Comparison of ENCODE assay signal across 8 cellular contexts in genomic region chr6:6724319-6725119, GRCh38.
DNase-seq lines count a peak whose midpoint lies in the region; ATAC-seq and TF ChIP-seq lines count a peak whose summit lies in the region.

No MANE protein-coding gene starts in this region.

- peaks cover 6% of the 10 kb centered on the region; the same call in 1 of the 2 replicates for H3F3A ChIP-seq in GM23338 (replicated peaks; ENCODE audit: low read depth)

- peak; percentile 79 for ATAC-seq in GM23338
- no peak for ATAC-seq in GM19023 (IDR thresholded peaks at IDR 0.05; ENCODE audit: unreplicated experiment)

- H3K9me3 ChIP-seq in BE2C = no peaks in the 10 kb centered on the region
- no peaks in the 10 kb centered on the region for H3K9me3 ChIP-seq in endocrine pancreas (ENCODE audit: control insufficient read depth, low read length)
- H3K9me3 ChIP-seq in mesenchymal stem cell (ENCODE audit: control insufficient read depth, low read length) = no peaks in the 10 kb centered on the region

- WGBS in mesenchymal stem cell = 8% methylated on average over 33 of the region's 33 CpGs

- no peaks in the 10 kb centered on the region for H3K36me3 ChIP-seq in BE2C
- no peaks in the 10 kb centered on the region for H3K36me3 ChIP-seq in GM23338 (ENCODE audit: insufficient read depth)
- H3K36me3 ChIP-seq in endocrine pancreas (ENCODE audit: control insufficient read depth, insufficient read depth, low read length) = no peaks in the 10 kb centered on the region
- H3K36me3 ChIP-seq in mesenchymal stem cell (ENCODE audit: control insufficient read depth in 1 of 2, insufficient read depth in 2 of 2, low read depth in 1 of 2, low read length in 2 of 2) = no peaks in the 10 kb centered on the region

- H3K4me1 Mint-ChIP-seq in GM23338 = peaks cover 44% of the 10 kb centered on the region

- peak overlapping the region; percentile 69 to 77 for H3K4ac ChIP-seq in mesenchymal stem cell (ENCODE audit: low read depth in 1 of 2, low read length in 2 of 2)

- H3K27ac ChIP-seq in GM23338 (ENCODE audit: low read depth) (peak overlapping the region; percentile 33; the same call in 1 of the 2 replicates), mesenchymal stem cell (ENCODE audit: low read length, poor library complexity, severe bottlenecking) (peak overlapping the region; percentile 59)

- H3K27ac Mint-ChIP-seq in GM23338 = peak overlapping the region; percentile 77

- peak overlapping the region in 1 of 2 experiments; percentile 89 for H3K14ac ChIP-seq in mesenchymal stem cell (ENCODE audit: low read length in 2 of 2)

- H3K27me3 ChIP-seq in BE2C (no peaks in the 10 kb centered on the region), GM23338 (ENCODE audit: insufficient read depth) (no peaks in the 10 kb centered on the region; the same call in 1 of the 2 replicates), endocrine pancreas (ENCODE audit: control insufficient read depth, insufficient read depth, low read length) (no peaks in the 10 kb centered on the region), mesenchymal stem cell (ENCODE audit: control insufficient read depth in 1 of 2, insufficient read depth in 1 of 2, low read length in 2 of 2) (no peaks in the 10 kb centered on the region)

- peaks cover 13% of the 10 kb centered on the region for H3K27me3 Mint-ChIP-seq in GM23338 (ENCODE audit: insufficient read depth, low read depth, poor library complexity)

- H2BK15ac ChIP-seq in mesenchymal stem cell (ENCODE audit: low read depth, poor library complexity, severe bottlenecking) = peak overlapping the region; percentile 96

- H3K4me2 ChIP-seq in GM23338 (peak overlapping the region; percentile 78), mesenchymal stem cell (ENCODE audit: low read length, poor library complexity, severe bottlenecking) (peak overlapping the region; percentile 77)

- H3K36me3 Mint-ChIP-seq in GM23338 (ENCODE audit: low read depth) = no peaks in the 10 kb centered on the region; the same call in 2 of the 3 replicates

- H3K23ac ChIP-seq in mesenchymal stem cell (ENCODE audit: low read length in 2 of 2) = peak overlapping the region in 1 of 2 experiments; percentile 34

- H3K9me3 Mint-ChIP-seq in GM23338 = no peaks in the 10 kb centered on the region

- H2AK5ac ChIP-seq in mesenchymal stem cell (ENCODE audit: low read length, severe bottlenecking) = peak overlapping the region; percentile 38

- H3K9me2 ChIP-seq in GM23338 (ENCODE audit: insufficient read depth) = no peaks in the 10 kb centered on the region; the same call in 1 of the 2 replicates

- peak overlapping the region; percentile 93 for H2BK120ac ChIP-seq in mesenchymal stem cell (ENCODE audit: low read depth, low read length)

- DNase-seq in BE2C = peak; percentile 76
- DNase-seq in GM23338 (ENCODE audit: low spot score) = peak; percentile 82
- DNase-seq in NCI-H774 (lab: John Stamatoyannopoulos, UW) = peak; percentile 44
- peak; percentile 77 for DNase-seq in activated CD8-positive, alpha-beta memory T cell treated with anti-CD3 and anti-CD28 coated beads for 24 hours
- peak; percentile 84 for DNase-seq in mesenchymal stem cell
- DNase-seq in stimulated activated CD8-positive, alpha-beta memory T cell treated with anti-CD3 and anti-CD28 coated beads, Interleukin-15, amount 100 ng/mL, for 1 hour (ENCODE audit: low read depth) = peak; percentile 18

- H2AFZ ChIP-seq in GM23338 = peak overlapping the region; percentile 76
- peak overlapping the region; percentile 93 for H2AFZ ChIP-seq in mesenchymal stem cell (ENCODE audit: low read depth, low read length)

- peak overlapping the region; percentile 95 to 96 for H3K18ac ChIP-seq in mesenchymal stem cell (ENCODE audit: low read depth in 1 of 2, low read length in 2 of 2)

- H3K4me1 ChIP-seq in BE2C = peaks cover 3% of the 10 kb centered on the region; the same call in 1 of the 2 replicates
- peaks cover 34% of the 10 kb centered on the region for H3K4me1 ChIP-seq in GM23338 (ENCODE audit: insufficient read depth)
- no peaks in the 10 kb centered on the region for H3K4me1 ChIP-seq in endocrine pancreas (ENCODE audit: control insufficient read depth, insufficient read depth, low read length)
- H3K4me1 ChIP-seq in mesenchymal stem cell (ENCODE audit: control insufficient read depth, insufficient read depth, low read depth, low read length) = peaks cover 21% of the 10 kb centered on the region

- peak overlapping the region; percentile 11 for H2BK5ac ChIP-seq in mesenchymal stem cell (ENCODE audit: low read depth, low read length, poor library complexity, severe bottlenecking)

- H3K4me3 ChIP-seq in BE2C (ENCODE audit: low read depth, low read length) (peak overlapping the region; percentile 33), GM23338 (peak overlapping the region; percentile 45), endocrine pancreas (ENCODE audit: control insufficient read depth, insufficient read depth, low read length) (no peak overlapping the region), mesenchymal stem cell (ENCODE audit: insufficient read depth in 1 of 2, low read depth in 1 of 2, low read length in 2 of 2) (peak overlapping the region; percentile 29 to 65)

- peak overlapping the region; percentile 82 to 95 for H2BK12ac ChIP-seq in mesenchymal stem cell (ENCODE audit: low read length in 2 of 2)

- no peaks in the 10 kb centered on the region for H3K79me1 ChIP-seq in mesenchymal stem cell (replicated peaks; ENCODE audit: low read length, poor library complexity, severe bottlenecking)

- H4K20me1 ChIP-seq in GM23338 (replicated peaks; ENCODE audit: insufficient read depth) = no peaks in the 10 kb centered on the region

- peak overlapping the region; percentile 57 for H3K4me3 Mint-ChIP-seq in GM23338

- no peaks in the 10 kb centered on the region for H3K79me2 ChIP-seq in GM23338 (replicated peaks; ENCODE audit: insufficient read depth)

- peak overlapping the region; percentile 99 for H4K8ac ChIP-seq in mesenchymal stem cell (ENCODE audit: low read length)

- TF ChIP-seq CTCF in BE2C (IDR thresholded peaks at IDR 0.05; ENCODE audit: low read depth, low read length) = peak; percentile 73
- TF ChIP-seq CTCF in GM23338 (conservative IDR thresholded peaks at IDR 0.05; ENCODE audit: low read depth in 2 of 2) = peak; percentile 64 to 82

- peak overlapping the region; percentile 22 for H3K9ac ChIP-seq in endocrine pancreas (ENCODE audit: control insufficient read depth, insufficient read depth, low read length)
- peak overlapping the region; percentile 92 for H3K9ac ChIP-seq in mesenchymal stem cell (ENCODE audit: low read length)

- peak overlapping the region; percentile 92 for H4K91ac ChIP-seq in mesenchymal stem cell (ENCODE audit: low read length)

TF ChIP-seq in GM23338, 12 proteins besides CTCF, POLR2A, EP300 and RAD21:
- TF ChIP-seq CREB1 (CRISPR knock-in tag; IDR thresholded peaks at IDR 0.05; ENCODE audit: low read depth) (peak; percentile 15; the same call in 1 of the 2 replicates), JUNB (IDR thresholded peaks at IDR 0.05; ENCODE audit: unreplicated experiment) (no peak)

Comparison
In these comparisons a context has a peak if more than half of its experiments do, and no peak if none do; other contexts are left out.
1. DNase-seq: peak in every context shown above with its lines; median percentile 84 in mesenchymal stem cell; 82 in GM23338; 77 in activated CD8-positive, alpha-beta memory T cell treated with anti-CD3 and anti-CD28 coated beads for 24 hours; 76 in BE2C; 44 in NCI-H774; 18 in stimulated activated CD8-positive, alpha-beta memory T cell treated with anti-CD3 and anti-CD28 coated beads, Interleukin-15, amount 100 ng/mL, for 1 hour.